Comparison of ENCODE assay signal across 10 cellular contexts in genomic region chr13:25046274-25046984, GRCh38. TPM values are rescaled to one million over a fixed set of nuclear protein-coding genes. Genes with fewer than 3 reads are reported as not detected.
DNase-seq lines count a peak whose midpoint lies in the region; ATAC-seq and TF ChIP-seq lines count a peak whose summit lies in the region.
"Had no signal": no experiment of that assay in that cellular context is flagged by ENCODE, and none has a peak within 500 bp of the region (broad histone marks: within the 10 kb centered on the region; RNA-seq: fewer than 3 reads in every experiment).

No MANE protein-coding gene starts in this region.

- CTCF ChIA-PET in Calu3 (lab: Charles Lee): no interaction called here

- H3K36me3 ChIP-seq in WERI-Rb-1 (peaks cover 29% of the 10 kb centered on the region), iPS-15b (ENCODE audit: control insufficient read depth, insufficient read depth, low read length) (no peaks in the 10 kb centered on the region), skeletal muscle satellite cell (ENCODE audit: insufficient read depth, low read length) (no peaks in the 10 kb centered on the region)
- H3K36me3 ChIP-seq: HAP-1, left lung had no signal

- peaks cover 15% of the 10 kb centered on the region for H3K9me3 ChIP-seq in WERI-Rb-1 (ENCODE audit: severe bottlenecking)
- no peaks in the 10 kb centered on the region for H3K9me3 ChIP-seq in iPS-15b (ENCODE audit: control insufficient read depth, insufficient read depth, low read length)
- peaks cover 3% of the 10 kb centered on the region for H3K9me3 ChIP-seq in skeletal muscle satellite cell (replicated peaks; ENCODE audit: low read length)

- peak overlapping the region; percentile 89 for H3K4me2 ChIP-seq in skeletal muscle satellite cell (ENCODE audit: low read length)

- DNase-seq in HFFc6 (no peak), WERI-Rb-1 (peak; percentile 77), glomerular visceral epithelial cell (ENCODE audit: extremely low spot score) (no peak), Calu3 (no peak)
- DNase-seq: activated CD4-positive, alpha-beta T cell treated with anti-CD3 and anti-CD28 coated beads, Interleukin-2, amount 10 ng/mL, durations not matched to agents 7 days and 5 days had no signal

- H3K9me3 Mint-ChIP-seq in HFFc6 (peaks cover 8% of the 10 kb centered on the region; the same call in 1 of the 2 replicates), Calu3 (ENCODE audit: low read depth, unreplicated experiment) (no peaks in the 10 kb centered on the region)
- H3K9me3 Mint-ChIP-seq: activated CD4-positive, alpha-beta T cell treated with anti-CD3 and anti-CD28 coated beads, Interleukin-2, amount 10 ng/mL, durations not matched to agents 7 days and 5 days had no signal

- no peaks in the 10 kb centered on the region for H3K36me3 Mint-ChIP-seq in HFFc6 (ENCODE audit: low read depth)
- H3K36me3 Mint-ChIP-seq in Calu3 (ENCODE audit: insufficient read depth, unreplicated experiment): no peaks in the 10 kb centered on the region

- H3K9ac ChIP-seq in iPS-15b (ENCODE audit: low read depth, low read length) (peak overlapping the region; percentile 51), skeletal muscle satellite cell (ENCODE audit: low read depth, low read length) (no peak overlapping the region)

- BruUV-seq in Calu3 (replicated peaks; lab: Mats Ljungman, UMichigan): no TSS peak

- H3K27me3 ChIP-seq in WERI-Rb-1 (ENCODE audit: insufficient read depth, low read depth, severe bottlenecking) (no peaks in the 10 kb centered on the region), iPS-15b (ENCODE audit: control insufficient read depth, insufficient read depth, low read length) (peaks cover 34% of the 10 kb centered on the region), skeletal muscle satellite cell (ENCODE audit: control insufficient read depth, insufficient read depth, low read length) (peaks cover 61% of the 10 kb centered on the region)

- H3K4me1 Mint-ChIP-seq in HFFc6 (ENCODE audit: low read depth): no peaks in the 10 kb centered on the region
- H3K4me1 Mint-ChIP-seq in Calu3 (ENCODE audit: low read depth, unreplicated experiment): no peaks in the 10 kb centered on the region
- H3K4me1 Mint-ChIP-seq: activated CD4-positive, alpha-beta T cell treated with anti-CD3 and anti-CD28 coated beads, Interleukin-2, amount 10 ng/mL, durations not matched to agents 7 days and 5 days had no signal

- peak overlapping the region; percentile 38; the same call in 1 of the 2 replicates for H3K4me3 Mint-ChIP-seq in HFFc6
- H3K4me3 Mint-ChIP-seq in Calu3 (ENCODE audit: low read depth, unreplicated experiment): no peak overlapping the region
- H3K4me3 Mint-ChIP-seq: activated CD4-positive, alpha-beta T cell treated with anti-CD3 and anti-CD28 coated beads, Interleukin-2, amount 10 ng/mL, durations not matched to agents 7 days and 5 days had no signal

- intact Hi-C loops in Calu3 (cut with micrococcal nuclease; ENCODE audit: unreplicated experiment): no loop called here

- no peak overlapping the region for H3K27ac Mint-ChIP-seq in HFFc6
- no peak overlapping the region for H3K27ac Mint-ChIP-seq in Calu3 (ENCODE audit: unreplicated experiment)
- H3K27ac Mint-ChIP-seq: activated CD4-positive, alpha-beta T cell treated with anti-CD3 and anti-CD28 coated beads, Interleukin-2, amount 10 ng/mL, durations not matched to agents 7 days and 5 days had no signal

- H3K27ac ChIP-seq in WERI-Rb-1: peak overlapping the region; percentile 90
- H3K27ac ChIP-seq: left lung had no signal

- peaks cover 38% of the 10 kb centered on the region for H3K27me3 Mint-ChIP-seq in HFFc6 (ENCODE audit: insufficient read depth)
- H3K27me3 Mint-ChIP-seq in Calu3 (ENCODE audit: unreplicated experiment): peaks cover 81% of the 10 kb centered on the region

- TF ChIP-seq CTCF in HFFc6 (IDR thresholded peaks at IDR 0.05) (no peak), WERI-Rb-1 (IDR thresholded peaks at IDR 0.05; ENCODE audit: low read depth, low read length) (peak; percentile 37; the same call in 1 of the 2 replicates), Calu3 (IDR thresholded peaks at IDR 0.05; ENCODE audit: unreplicated experiment) (no peak)

- H3K4me1 ChIP-seq in iPS-15b (ENCODE audit: control insufficient read depth, insufficient read depth, low read length) (peaks cover 6% of the 10 kb centered on the region), skeletal muscle satellite cell (ENCODE audit: control insufficient read depth, insufficient read depth, low read length) (peaks cover 5% of the 10 kb centered on the region)
- H3K4me1 ChIP-seq: HAP-1 had no signal

- H3K4me3 ChIP-seq in WERI-Rb-1 (ENCODE audit: low read depth, low read length): peak overlapping the region; percentile 60
- H3K4me3 ChIP-seq in iPS-15b (ENCODE audit: low read depth, low read length): peak overlapping the region; percentile 71
- peak overlapping the region; percentile 66 for H3K4me3 ChIP-seq in skeletal muscle satellite cell (ENCODE audit: low read length)
- H3K4me3 ChIP-seq: HAP-1, left lung had no signal

- no peak for ATAC-seq in HG02884 (IDR thresholded peaks at IDR 0.05; ENCODE audit: unreplicated experiment)

RNA-seq across cellular contexts. Expression of gene PABPC3, which starts 49.5 kb away (rescaled TPM):
- under 1 TPM; 0.14 to 0.38 (median 0.32) TPM for total RNA-seq in HFFc6 (2021; fragmentation: NEBNext Ultra II Directional; extraction: Animal tissue kit (Norgen Biotek cat#: 25700))
- 0.22 and 0.25 TPM in 2 replicates for total RNA-seq in skeletal muscle satellite cell (2012; rRNA removed)
- total RNA-seq in Calu3 (2022): 0.15 and 0.28 TPM in 2 replicates
